In genomic region chr9:121281614-121282291, GRCh38 we compare ENCODE assay signal across 8 cellular contexts. TPM values are rescaled to one million over a fixed set of nuclear protein-coding genes. Genes with fewer than 3 reads are reported as not detected.
DNase-seq lines count a peak whose midpoint lies in the region; ATAC-seq, FAIRE-seq and TF ChIP-seq lines count a peak whose summit lies in the region.

No MANE protein-coding gene starts in this region.

- DNase-seq in A549 (ENCODE audit: low read depth in 1 of 2, low spot score in 1 of 2) = peak; percentile 71 to 78
- peak; percentile 5 for DNase-seq in NCI-H146 treated with DMSO at 0.1 percent for 48 hours (lab: John Stamatoyannopoulos, UW; ENCODE audit: unreplicated experiment)
- DNase-seq in dermis blood vessel endothelial cell = peak; percentile 71
- DNase-seq in mesendoderm = peak; percentile 71
- no peak for DNase-seq in NOMO-1 treated with dmso at 0.1 percent for 144 hours (lab: John Stamatoyannopoulos, UW; ENCODE audit: unreplicated experiment)

- no peak for TF ChIP-seq EP300 in A549 (IDR thresholded peaks at IDR 0.05)

- H3K4me3 ChIP-seq in A549 (no peak overlapping the region), mesendoderm (ENCODE audit: low read length) (no peak overlapping the region)

- FAIRE-seq in A549 (lab: Jason Lieb, UNC) = no peak

- no peak overlapping the region for H3K18ac ChIP-seq in mesendoderm (ENCODE audit: low read length)

- H3K79me1 ChIP-seq in mesendoderm (ENCODE audit: low read length) = no peaks in the 10 kb centered on the region

- 13% methylated on average over 10 of the region's 10 CpGs for WGBS in A549 (ENCODE audit: missing lambda C conversion rate)
- WGBS in mesendoderm (ENCODE audit: extremely low coverage, insufficient coverage, low lambda C conversion rate) = no CpG with 5 or more reads among the region's 10 CpGs

- TF ChIP-seq CTCF in A549 (IDR thresholded peaks at IDR 0.05) = no peak

- no peaks in the 10 kb centered on the region for H3K79me2 ChIP-seq in mesendoderm (ENCODE audit: control insufficient read depth, insufficient read depth, low read length)

- no peaks in the 10 kb centered on the region for H3K9me3 ChIP-seq in A549

- TF ChIP-seq POLR2A in A549 (IDR thresholded peaks at IDR 0.05; ENCODE audit: low read length) = no peak

- CTCF ChIA-PET in A549 (lab: Yijun Ruan, JAX) = interaction anchor here (0.7 to 9.0 kb wide), 9 partner anchors 13 to 117 kb away, joined by 3 to 72 read pairs (median 5); partner anchors contain the start of gene GSN

- H2BK15ac ChIP-seq in mesendoderm (replicated peaks; ENCODE audit: low read depth) = no peak overlapping the region

- ATAC-seq in A549 = no peak
- ATAC-seq in GM18909 (IDR thresholded peaks at IDR 0.05; ENCODE audit: poor library complexity, unreplicated experiment) = no peak
- ATAC-seq in GM18861 (IDR thresholded peaks at IDR 0.05; ENCODE audit: unreplicated experiment) = no peak
- ATAC-seq in GM21825 (IDR thresholded peaks at IDR 0.05; ENCODE audit: unreplicated experiment) = no peak

- no peak overlapping the region for H3K4ac ChIP-seq in mesendoderm (ENCODE audit: low read depth, low read length)

- H3K36me3 ChIP-seq in mesendoderm (ENCODE audit: control insufficient read depth, insufficient read depth, low read length) = no peaks in the 10 kb centered on the region

- H3K4me2 ChIP-seq in A549 (peak overlapping the region; percentile 54), mesendoderm (ENCODE audit: low read length) (no peak overlapping the region)

- no peak overlapping the region for H3K56ac ChIP-seq in mesendoderm (ENCODE audit: low read length)

- no peak overlapping the region for H2BK5ac ChIP-seq in mesendoderm (ENCODE audit: low read length)

- TF ChIP-seq RAD21 in A549 (conservative IDR thresholded peaks at IDR 0.05 in 1 of 2, IDR thresholded peaks at IDR 0.05 in 1 of 2) = no peak

- no peak overlapping the region for H2BK120ac ChIP-seq in mesendoderm (ENCODE audit: low read depth, low read length)

- POLR2A ChIA-PET in A549 (lab: Yijun Ruan, JAX) = interaction anchor here (1.0 kb wide), 1 partner anchor 14 kb away, joined by 3 read pairs; the partner anchor contains the start of gene GSN

- no peak overlapping the region for H2AK5ac ChIP-seq in mesendoderm (ENCODE audit: low read length)

- no peak overlapping the region for H3K9ac ChIP-seq in mesendoderm (ENCODE audit: low read length)

- no peak overlapping the region for H4K5ac ChIP-seq in mesendoderm (ENCODE audit: low read length)

- H3K23ac ChIP-seq in mesendoderm (ENCODE audit: low read length) = no peak overlapping the region

- peaks cover 68% of the 10 kb centered on the region for H3K4me1 ChIP-seq in A549
- peaks cover 7% of the 10 kb centered on the region for H3K4me1 ChIP-seq in mesendoderm (ENCODE audit: control insufficient read depth, low read depth, low read length)

- no peak overlapping the region for H4K8ac ChIP-seq in mesendoderm (ENCODE audit: low read depth, low read length)

- H3K27ac ChIP-seq in A549 (peak overlapping the region; percentile 74 to 92), mesendoderm (ENCODE audit: low read depth, low read length) (no peak overlapping the region)

- H3K27me3 ChIP-seq in mesendoderm (ENCODE audit: insufficient read depth, low read length, poor library complexity) = no peaks in the 10 kb centered on the region

TF ChIP-seq in A549, 52 proteins besides CTCF, POLR2A, EP300 and RAD21 (continues in another document):
- no peak for TF ChIP-seq BHLHE40 (IDR thresholded peaks at IDR 0.05; ENCODE audit: low read depth, low read length)
- no peak for TF ChIP-seq MYC (IDR thresholded peaks at IDR 0.05; ENCODE audit: borderline replicate concordance, low read length)
- TF ChIP-seq JUNB (IDR thresholded peaks at IDR 0.05) = peak; percentile 80
- no peak for TF ChIP-seq CHD4 (IDR thresholded peaks at IDR 0.05; ENCODE audit: borderline replicate concordance)
- no peak for TF ChIP-seq EHF (CRISPR knock-in tag; IDR thresholded peaks at IDR 0.05)
- no peak for TF ChIP-seq HDAC2 (IDR thresholded peaks at IDR 0.05)
- no peak for TF ChIP-seq HOXA7 (CRISPR knock-in tag; IDR thresholded peaks at IDR 0.05)
- peak; percentile 72; the same call in 1 of the 2 replicates for TF ChIP-seq PBX3 (IDR thresholded peaks at IDR 0.05)
- no peak for TF ChIP-seq ELK1 (IDR thresholded peaks at IDR 0.05; ENCODE audit: low read depth, low read length)
- no peak for TF ChIP-seq REST (IDR thresholded peaks at IDR 0.05)
- no peak for TF ChIP-seq ZFP36 (IDR thresholded peaks at IDR 0.05; ENCODE audit: borderline replicate concordance, partially characterized antibody)
- TF ChIP-seq JUN (IDR thresholded peaks at IDR 0.05) = no peak; a peak in 1 of 5 replicates
- TF ChIP-seq CEBPB (IDR thresholded peaks at IDR 0.05) = no peak
- no peak for TF ChIP-seq NFE2L2 (conservative IDR thresholded peaks at IDR 0.05; ENCODE audit: low read length)
- TF ChIP-seq BCL3 (IDR thresholded peaks at IDR 0.05) = no peak
- no peak for TF ChIP-seq TP53 (CRISPR knock-in tag; IDR thresholded peaks at IDR 0.05)
- no peak for TF ChIP-seq TFCP2L1 (CRISPR knock-in tag; IDR thresholded peaks at IDR 0.05)
- no peak for TF ChIP-seq POLR2AphosphoS2 (conservative IDR thresholded peaks at IDR 0.05; ENCODE audit: low read length)

RNA-seq across cellular contexts. Expression of gene GSN, which starts 13.8 kb away (rescaled TPM):
- polyA plus RNA-seq in A549 (2011; rRNA removed) (77.2 and 88.5 TPM in 2 replicates), A549 (2017; fragmentation: RNase III; extraction: RNeasy Plus Mini Kit Qiagen cat#74134 plus additional on column Dnase treatment) (24.5 to 36.5 TPM (median 33.7 TPM) in 3 replicates)
- polyA plus RNA-seq in A549 (2012; cell fraction: cytosol; rRNA removed) = 39.8 and 42.0 TPM in 2 replicates
- 76.2 and 84.7 TPM in 2 replicates for polyA plus RNA-seq in A549 (2012; cell fraction: nucleus; rRNA removed)
- polyA minus RNA-seq in A549 (2011; rRNA and poly(A)+ RNA removed) = 110 TPM in 2 replicates
- total RNA-seq in dermis blood vessel endothelial cell = 350 and 1,127 TPM in 2 replicates
- 12.4 TPM for polyA plus RNA-seq in mesendoderm (2013, experiment 1 of 2)
- polyA plus RNA-seq in mesendoderm (2013, experiment 2 of 2) = 13.0 TPM
